ENCODE assay signal across 8 cellular contexts in the genomic region with DNA sequence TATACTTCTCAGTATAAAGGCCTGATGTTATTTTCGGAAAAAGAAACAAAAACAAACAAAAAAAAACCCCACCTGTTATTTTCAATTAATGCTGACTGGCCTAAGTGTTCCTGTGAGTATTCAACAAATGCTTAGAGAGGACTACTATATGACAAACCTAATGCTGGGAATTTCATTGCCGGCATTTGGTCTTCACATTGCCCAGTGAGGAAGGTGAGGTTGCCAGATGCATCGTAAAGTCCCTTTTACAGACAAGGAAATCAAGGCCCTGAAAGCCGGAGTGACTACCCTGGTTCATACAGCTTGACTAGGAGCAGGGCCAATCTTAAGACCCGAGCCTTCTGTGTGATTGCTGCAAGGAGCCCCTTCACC. TPM values are rescaled to one million over a fixed set of nuclear protein-coding genes. Genes with fewer than 3 reads are reported as not detected.
DNase-seq lines count a peak whose midpoint lies in the region; ATAC-seq and TF ChIP-seq lines count a peak whose summit lies in the region.

No MANE protein-coding gene starts in this region.

- ATAC-seq in GM21423 (IDR thresholded peaks at IDR 0.05; ENCODE audit: unreplicated experiment) (peak; percentile 6), GM21529 (IDR thresholded peaks at IDR 0.05; ENCODE audit: unreplicated experiment) (no peak), GM18907 (IDR thresholded peaks at IDR 0.05; ENCODE audit: unreplicated experiment) (no peak)

- intact Hi-C loops in prostate gland (cut with DNase I) = no loop called here
- intact Hi-C loops in posterior cingulate gyrus (cut with DNase I) = no loop called here

- H3K27ac ChIP-seq in Peyer's patch (peak overlapping the region; percentile 47 to 83 (median 59)), prostate gland (peak overlapping the region; percentile 44 to 81)

- 13% methylated on average over 5 of the region's 5 CpGs for WGBS in prostate gland

- H3K27me3 ChIP-seq in Peyer's patch (no peaks in the 10 kb centered on the region), prostate gland (replicated peaks; ENCODE audit: insufficient read depth) (no peaks in the 10 kb centered on the region)

- H3K36me3 ChIP-seq in Peyer's patch (peaks cover 0 to 57% (median 0%) of the 10 kb centered on the region in 3 donors), prostate gland (peaks cover 4 to 20% of the 10 kb centered on the region in 2 donors)

- H3K9me3 ChIP-seq in Peyer's patch (no peaks in the 10 kb centered on the region), prostate gland (no peaks in the 10 kb centered on the region)

- no peak for TF ChIP-seq POLR2A in Peyer's patch (IDR thresholded peaks at IDR 0.05)
- no peak for TF ChIP-seq POLR2A in prostate gland (IDR thresholded peaks at IDR 0.05)

- TF ChIP-seq CTCF in Peyer's patch (IDR thresholded peaks at IDR 0.05) (no peak), epithelial cell of proximal tubule (conservative IDR thresholded peaks at IDR 0.05; ENCODE audit: low read depth, low read length) (no peak), prostate gland (IDR thresholded peaks at IDR 0.05) (no peak)

- H3K4me1 ChIP-seq in Peyer's patch (peaks cover 0 to 9% (median 3%) of the 10 kb centered on the region in 4 donors), prostate gland (replicated peaks) (no peaks in the 10 kb centered on the region)

- H3K4me3 ChIP-seq in Peyer's patch = peak overlapping the region; percentile 57 to 75 (median 68)
- H3K4me3 ChIP-seq in epithelial cell of proximal tubule (ENCODE audit: low read depth, low read length) = peak overlapping the region; percentile 85
- H3K4me3 ChIP-seq in prostate gland = peak overlapping the region; percentile 44 to 47

- DNase-seq in Peyer's patch (no peak), epithelial cell of proximal tubule (ENCODE audit: low read depth) (no peak), prostate gland (ENCODE audit: low spot score) (no peak), GM03348 (ENCODE audit: low spot score) (no peak), posterior cingulate gyrus (no peak)

RNA-seq across cellular contexts. Expression of a gene that starts 0.6 kb away (rescaled TPM):
- total RNA-seq in Peyer's patch (10 to 100 TPM; 15.7 to 35.8 (median 22.0) TPM), epithelial cell of proximal tubule (47.7 and 65.8 TPM in 2 replicates), prostate gland (10 to 100 TPM; 55.0 to 67.1 TPM)

RNA-seq across cellular contexts. Expression of a gene that starts 11.2 kb away (rescaled TPM):
- total RNA-seq in Peyer's patch = 100 to 1,000 TPM; 234 to 309 (median 281) TPM
- total RNA-seq in epithelial cell of proximal tubule = 279 and 348 TPM in 2 replicates
- 100 to 1,000 TPM; 124 to 156 TPM for total RNA-seq in prostate gland

RNA-seq across cellular contexts. Expression of a gene that starts 11.7 kb away (rescaled TPM):
- total RNA-seq in Peyer's patch = 10 to 100 TPM; 22.4 to 47.2 (median 27.9) TPM
- total RNA-seq in epithelial cell of proximal tubule = 19.4 and 26.4 TPM in 2 replicates
- total RNA-seq in prostate gland = 10 to 100 TPM; 19.4 to 34.4 TPM

RNA-seq across cellular contexts. Expression of a gene that starts 12.0 kb away (rescaled TPM):
- total RNA-seq in Peyer's patch = 10 to 100 TPM; 33.8 to 95.2 (median 64.9) TPM
- 6.9 and 19.9 TPM in 2 replicates for total RNA-seq in epithelial cell of proximal tubule
- 10 to 100 TPM; 62.0 to 69.5 TPM for total RNA-seq in prostate gland

RNA-seq across cellular contexts. Expression of a gene that starts 27.0 kb away (rescaled TPM):
- 100 to 1,000 TPM in 1 of 4 donors, 10 to 100 TPM in 3; 43.3 to 114 (median 46.3) TPM for total RNA-seq in Peyer's patch
- 49.5 and 51.2 TPM in 2 replicates for total RNA-seq in epithelial cell of proximal tubule
- 10 to 100 TPM; 33.0 to 61.5 TPM for total RNA-seq in prostate gland
